In genomic region chr4:144174401-144175067, GRCh38 we compare ENCODE assay signal across 8 cellular contexts. TPM values are rescaled to one million over a fixed set of nuclear protein-coding genes. Genes with fewer than 3 reads are reported as not detected.
DNase-seq lines count a peak whose midpoint lies in the region; ATAC-seq and TF ChIP-seq lines count a peak whose summit lies in the region.

No MANE protein-coding gene starts in this region.

- no peaks in the 10 kb centered on the region for H3K36me3 ChIP-seq in Panc1 (ENCODE audit: control insufficient read depth, insufficient read depth, low read length)
- H3K36me3 ChIP-seq in left lung = no peaks in the 10 kb centered on the region
- no peaks in the 10 kb centered on the region for H3K36me3 ChIP-seq in vagina

- in situ Hi-C loops in Panc1 (cut with HindIII; ENCODE audit: low pct_unique_long_range_greater_than_20kb, low sequenced_read_pairs) = no loop called here

- POLR2A ChIA-PET in Panc1 (lab: Charles Lee) = no interaction called here

- no TSS peak for BruUV-seq in Panc1 (replicated peaks; lab: Mats Ljungman, UMichigan)

- TF ChIP-seq CTCF in Panc1 (IDR thresholded peaks at IDR 0.05) (peak; percentile 29; the same call in 1 of the 2 replicates), cardiac fibroblast (IDR thresholded peaks at IDR 0.05; ENCODE audit: low read depth, low read length) (peak; percentile 7), left lung (IDR thresholded peaks at IDR 0.05) (peak; percentile 30 to 34), vagina (IDR thresholded peaks at IDR 0.05) (peak in 2 of 3 experiments; percentile 31 to 54)

- H3K9me3 ChIP-seq in Panc1 (ENCODE audit: control insufficient read depth, insufficient read depth, low read depth, low read length) (no peaks in the 10 kb centered on the region), left lung (no peaks in the 10 kb centered on the region), vagina (no peaks in the 10 kb centered on the region)

- DNase-seq in stimulated activated CD4-positive, alpha-beta T cell treated with anti-CD3 and anti-CD28 coated beads, Interleukin-2, amount 100 ng/mL, for 4 hours (ENCODE audit: low read depth) = peak; percentile 4
- no peak for DNase-seq in stimulated activated CD4-positive, alpha-beta T cell treated with anti-CD3 and anti-CD28 coated beads, Interleukin-12 subunit alpha, Interleukin-12 subunit beta, amount 100 ng/mL, for 4 hours
- DNase-seq in HT-29 (ENCODE audit: low spot score) (peak; percentile 75), Panc1 (ENCODE audit: low read depth, low spot score) (peak; percentile 24), cardiac fibroblast (ENCODE audit: low read depth in 2 of 2) (peak; percentile 76 to 82), left lung (no peak), vagina (ENCODE audit: extremely low spot score in 2 of 2) (no peak)

- H3K27me3 ChIP-seq in Panc1 (ENCODE audit: control insufficient read depth, insufficient read depth, low read length) = no peaks in the 10 kb centered on the region
- peaks cover 0 to 3% of the 10 kb centered on the region in 2 donors for H3K27me3 ChIP-seq in left lung
- no peaks in the 10 kb centered on the region for H3K27me3 ChIP-seq in vagina

- H3K4me1 ChIP-seq in Panc1 (ENCODE audit: control insufficient read depth, insufficient read depth, low read length) = no peaks in the 10 kb centered on the region
- H3K4me1 ChIP-seq in left lung = no peaks in the 10 kb centered on the region
- no peaks in the 10 kb centered on the region for H3K4me1 ChIP-seq in vagina

- CTCF ChIA-PET in Panc1 (lab: Charles Lee) = interaction anchor here (0.7 kb wide), 1 partner anchor 958 kb away, joined by 4 read pairs; no protein-coding TSS in a partner anchor

- intact Hi-C loops in Panc1 (cut with micrococcal nuclease; ENCODE audit: unreplicated experiment) (loop anchor here (2.0 to 10.0 kb wide), 2 partner anchors 610 to 886 kb away; no protein-coding TSS in a partner anchor), left lung (cut with DNase I) (loop anchor here in 1 of 2 donors (10.0 kb wide), 1 partner anchor 890 kb away; no protein-coding TSS in a partner anchor), vagina (cut with DNase I) (loop anchor here (10.0 kb wide), 1 partner anchor 880 kb away; no protein-coding TSS in a partner anchor)

- no peak for TF ChIP-seq POLR2A in vagina (IDR thresholded peaks at IDR 0.05)

- no peak overlapping the region for H3K4me3 ChIP-seq in Panc1 (ENCODE audit: low read depth in 2 of 2, low read length in 2 of 2)
- no peak overlapping the region for H3K4me3 ChIP-seq in cardiac fibroblast (replicated peaks in 1 of 2; ENCODE audit: low read depth in 2 of 2, low read length in 2 of 2)
- no peak overlapping the region for H3K4me3 ChIP-seq in left lung
- no peak overlapping the region for H3K4me3 ChIP-seq in vagina

- peak; percentile 80 for ATAC-seq in GM21576 (IDR thresholded peaks at IDR 0.05; ENCODE audit: unreplicated experiment)
- peak; percentile 56; the same call in 1 of the 2 replicates for ATAC-seq in Panc1
- ATAC-seq in left lung = peak; percentile 93

- H3K27ac ChIP-seq in Panc1 (ENCODE audit: low read length) (no peak overlapping the region), left lung (no peak overlapping the region), vagina (no peak overlapping the region)

RNA-seq across cellular contexts. Expression of gene GYPA, which starts 34.0 kb away (rescaled TPM):
- total RNA-seq in HT-29 (2014; rRNA removed; shearing (Covaris generic)) = not detected in 2 replicates
- total RNA-seq in Panc1 (2021; ENCODE audit: unreplicated experiment) (not detected), left lung (not detected), vagina (not detected)
- not detected for polyA plus RNA-seq in Panc1 (2012; ENCODE audit: insufficient read length)

Comparison
In these comparisons a context has a peak if more than half of its experiments do, and no peak if none do; other contexts are left out.
1. DNase-seq: peak in stimulated activated CD4-positive, alpha-beta T cell treated with anti-CD3 and anti-CD28 coated beads, Interleukin-2, amount 100 ng/mL, for 4 hours (single experiment), HT-29 (single experiment), Panc1 (single experiment) and cardiac fibroblast (2 of 2); none in stimulated activated CD4-positive, alpha-beta T cell treated with anti-CD3 and anti-CD28 coated beads, Interleukin-12 subunit alpha, Interleukin-12 subunit beta, amount 100 ng/mL, for 4 hours (single experiment), left lung (0 of 2) and vagina (0 of 2).
2. Peak in every context shown above with its lines, with median percentiles within 50 percentile points of each other: ATAC-seq and CTCF ChIP-seq.